In the genomic region with DNA sequence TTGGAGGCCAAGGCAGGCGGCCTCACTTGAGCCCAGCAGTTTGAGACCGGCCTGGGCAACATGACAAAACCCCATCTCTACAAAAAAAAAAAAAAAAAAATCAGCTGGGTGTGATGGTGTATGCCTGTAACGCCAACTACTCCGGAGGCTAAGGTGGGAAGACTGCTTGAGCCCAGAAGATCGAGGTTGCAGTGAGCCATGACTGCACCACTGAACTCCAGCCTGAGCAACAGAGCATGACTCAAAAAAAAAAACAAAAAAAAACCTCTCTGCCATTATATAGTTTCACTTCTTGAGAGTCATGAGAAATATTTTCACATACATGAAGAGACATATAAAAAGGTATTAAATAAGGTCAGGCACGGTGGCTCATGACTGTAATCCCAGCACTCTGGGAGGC, we compare ENCODE assay signal across 20 cellular contexts. TPM values are rescaled to one million over a fixed set of nuclear protein-coding genes. Genes with fewer than 3 reads are reported as not detected.
DNase-seq lines count a peak whose midpoint lies in the region; ATAC-seq and TF ChIP-seq lines count a peak whose summit lies in the region.
"Had no signal": no experiment of that assay in that cellular context is flagged by ENCODE, and none has a peak within 500 bp of the region (broad histone marks: within the 10 kb centered on the region; RNA-seq: fewer than 3 reads in every experiment).

No MANE protein-coding gene starts in this region.

- ATAC-seq in GM18868 (IDR thresholded peaks at IDR 0.05; ENCODE audit: unreplicated experiment) (peak; percentile 89), GM21723 (IDR thresholded peaks at IDR 0.05; ENCODE audit: unreplicated experiment) (peak; percentile 61), HG03378 (IDR thresholded peaks at IDR 0.05; ENCODE audit: unreplicated experiment) (peak; percentile 56)
- peak; percentile 42 for ATAC-seq in stimulated activated effector memory CD8-positive, alpha-beta T cell treated with anti-CD3 and anti-CD28 coated beads, Interleukin-12 subunit alpha, Interleukin-12 subunit beta, amount 100 ng/mL, for 72 hours

- TF ChIP-seq CTCF in progenitor cell of endocrine pancreas (IDR thresholded peaks at IDR 0.05; ENCODE audit: unreplicated experiment): no peak

- no peaks in the 10 kb centered on the region for H3K36me3 Mint-ChIP-seq in stimulated activated effector memory CD8-positive, alpha-beta T cell treated with anti-CD3 and anti-CD28 coated beads, Interleukin-12 subunit alpha, Interleukin-12 subunit beta, amount 100 ng/mL, for 72 hours
- no peaks in the 10 kb centered on the region for H3K36me3 Mint-ChIP-seq in progenitor cell of endocrine pancreas (ENCODE audit: insufficient read depth)

- no peaks in the 10 kb centered on the region for H3K9me3 Mint-ChIP-seq in stimulated activated effector memory CD8-positive, alpha-beta T cell treated with anti-CD3 and anti-CD28 coated beads, Interleukin-12 subunit alpha, Interleukin-12 subunit beta, amount 100 ng/mL, for 72 hours
- no peaks in the 10 kb centered on the region for H3K9me3 Mint-ChIP-seq in progenitor cell of endocrine pancreas (ENCODE audit: low read depth)

- H3K4me3 Mint-ChIP-seq in stimulated activated effector memory CD8-positive, alpha-beta T cell treated with anti-CD3 and anti-CD28 coated beads, Interleukin-12 subunit alpha, Interleukin-12 subunit beta, amount 100 ng/mL, for 72 hours: no peak overlapping the region
- no peak overlapping the region for H3K4me3 Mint-ChIP-seq in progenitor cell of endocrine pancreas (ENCODE audit: low read depth)

- no peak overlapping the region for H3K27ac Mint-ChIP-seq in stimulated activated effector memory CD8-positive, alpha-beta T cell treated with anti-CD3 and anti-CD28 coated beads, Interleukin-12 subunit alpha, Interleukin-12 subunit beta, amount 100 ng/mL, for 72 hours
- no peak overlapping the region for H3K27ac Mint-ChIP-seq in progenitor cell of endocrine pancreas

- no peaks in the 10 kb centered on the region for H3K4me1 Mint-ChIP-seq in stimulated activated effector memory CD8-positive, alpha-beta T cell treated with anti-CD3 and anti-CD28 coated beads, Interleukin-12 subunit alpha, Interleukin-12 subunit beta, amount 100 ng/mL, for 72 hours
- H3K4me1 Mint-ChIP-seq in progenitor cell of endocrine pancreas (ENCODE audit: low read depth): peaks cover 2% of the 10 kb centered on the region

- no peaks in the 10 kb centered on the region for H3K27me3 Mint-ChIP-seq in progenitor cell of endocrine pancreas

- DNase-seq in stimulated activated effector memory CD8-positive, alpha-beta T cell treated with anti-CD3 and anti-CD28 coated beads, Interleukin-12 subunit alpha, Interleukin-12 subunit beta, amount 100 ng/mL, for 72 hours (ENCODE audit: low spot score in 2 of 2): no peak
- DNase-seq in pons (ENCODE audit: low spot score) (no peak), progenitor cell of endocrine pancreas (ENCODE audit: low spot score, unreplicated experiment) (no peak), islet precursor cell (no peak), OCI-M2 (lab: John Stamatoyannopoulos, UW; ENCODE audit: unreplicated experiment) (no peak)
- DNase-seq: activated CD4-positive, CD25-positive, alpha-beta regulatory T cell treated with anti-CD3 and anti-CD28 coated beads, Interleukin-2, amount 50 U/mL, for 72 hours; activated effector memory CD4-positive, alpha-beta T cell treated with anti-CD3 and anti-CD28 coated beads, Interleukin-2, amount 50 U/mL, for 16 hours; amygdala; DMS53; left ventricle myocardium inferior; NCI-H2029 treated with DMSO at 0.1 percent for 48 hours; NCI-H510A treated with DMSO at 0.1 percent for 48 hours; SJCRH30; stimulated activated naive CD4-positive, alpha-beta T cell; transverse colon had no signal

RNA-seq across cellular contexts. Expression of gene CP, which starts 45.9 kb away (rescaled TPM):
- 0.93 and 1.0 TPM in 2 replicates for total RNA-seq in progenitor cell of endocrine pancreas
- total RNA-seq: chondrocyte; SJCRH30; T-helper 2 cell treated with Interferon-gamma antibody and Interleukin-4, amounts not matched to agents 100 ng/mL and 5 ng/mL, for 36 hours had no signal
